Comparison of ENCODE assay signal across 30 cellular contexts in genomic region chr9:37446401-37446800, GRCh38. TPM values are rescaled to one million over a fixed set of nuclear protein-coding genes. Genes with fewer than 3 reads are reported as not detected.
DNase-seq lines count a peak whose midpoint lies in the region; ATAC-seq, FAIRE-seq and TF ChIP-seq lines count a peak whose summit lies in the region.
"Had no signal": no experiment of that assay in that cellular context is flagged by ENCODE, and none has a peak within 500 bp of the region (broad histone marks: within the 10 kb centered on the region; RNA-seq: fewer than 3 reads in every experiment).

No MANE protein-coding gene starts in this region.

- in situ Hi-C loops in HepG2 (cut with HindIII; ENCODE audit: extremely low pct_ligation_motif_present, low pct_unique_long_range_greater_than_20kb) = no loop called here

- no peak overlapping the region for H2BK15ac ChIP-seq in H9 (ENCODE audit: low read depth, low read length)

- H3K4me1 ChIP-seq in H9 (ENCODE audit: insufficient read depth, low read length) (no peaks in the 10 kb centered on the region), HepG2 (ENCODE audit: insufficient read depth, low read length) (peaks cover 32% of the 10 kb centered on the region), Caco-2 (peaks cover 13% of the 10 kb centered on the region)

- intact Hi-C loops in HepG2 (cut with micrococcal nuclease; ENCODE audit: unreplicated experiment) = no loop called here
- intact Hi-C loops in Caco-2 (cut with micrococcal nuclease; ENCODE audit: unreplicated experiment) = no loop called here

- H3K14ac ChIP-seq in H9 (ENCODE audit: insufficient read depth, low read length) = no peak overlapping the region

- no peaks in the 10 kb centered on the region; the same call in 1 of the 2 replicates for H3K27me3 Mint-ChIP-seq in H9 (ENCODE audit: low read depth)
- no peaks in the 10 kb centered on the region for H3K27me3 Mint-ChIP-seq in activated T-helper 17 cell treated with anti-CD3 and anti-CD28 coated beads, Interleukin-2, amount 50 U/mL, for 72 hours
- no peaks in the 10 kb centered on the region for H3K27me3 Mint-ChIP-seq in Caco-2 (ENCODE audit: insufficient read depth, unreplicated experiment)
- H3K27me3 Mint-ChIP-seq: activated CD4-positive, alpha-beta T cell treated with anti-CD3 and anti-CD28 coated beads for 36 hours had no signal

- H3K36me3 ChIP-seq in HepG2 (replicated peaks in 1 of 2; ENCODE audit: control insufficient read depth in 1 of 2, insufficient read depth in 2 of 2, low read length in 2 of 2) (peaks cover 7 to 24% of the 10 kb centered on the region in 2 experiments; a peak in 4 of 5 replicates), Caco-2 (ENCODE audit: control insufficient read depth, insufficient read depth, low read length) (0 out of 2 replicates have a peak, but pooled peaks cover 2% of the 10 kb centered on the region)

- no peaks in the 10 kb centered on the region for H3K9me3 Mint-ChIP-seq in H9
- H3K9me3 Mint-ChIP-seq in activated T-helper 17 cell treated with anti-CD3 and anti-CD28 coated beads, Interleukin-2, amount 50 U/mL, for 72 hours = no peaks in the 10 kb centered on the region
- no peaks in the 10 kb centered on the region for H3K9me3 Mint-ChIP-seq in Caco-2 (ENCODE audit: unreplicated experiment)

- WGBS in H9 (ENCODE audit: extremely low coverage, insufficient read length, low lambda C conversion rate) = no CpG with 5 or more reads among the region's 4 CpGs
- 89% methylated on average over 4 of the region's 4 CpGs for WGBS in HepG2 (ENCODE audit: low lambda C conversion rate)

- no peak for TF ChIP-seq POLR2A in HepG2 (IDR thresholded peaks at IDR 0.05; ENCODE audit: insufficient read depth in 1 of 2, low read depth in 2 of 2, low read length in 2 of 2)

- no peak for TF ChIP-seq RAD21 in HepG2 (CRISPR knock-in tag; IDR thresholded peaks at IDR 0.05)

- no peak for FAIRE-seq in HepG2 (lab: Jason Lieb, UNC)
- FAIRE-seq: D721Med, frontal cortex had no signal

- H4K5ac ChIP-seq in H9 (ENCODE audit: insufficient read length, low read depth, low read length) = no peak overlapping the region

- H3K4me2 ChIP-seq in H9 (ENCODE audit: insufficient read depth, insufficient read length, low read length) (no peak overlapping the region), HepG2 (ENCODE audit: low read depth, low read length) (no peak overlapping the region)

- peak overlapping the region; percentile 12 to 68 (median 31); a peak in 1 of 7 replicates for H3K27ac Mint-ChIP-seq in H9
- H3K27ac Mint-ChIP-seq in activated T-helper 17 cell treated with anti-CD3 and anti-CD28 coated beads, Interleukin-2, amount 50 U/mL, for 72 hours = peak overlapping the region; percentile 34
- no peak overlapping the region for H3K27ac Mint-ChIP-seq in Caco-2 (ENCODE audit: unreplicated experiment)
- H3K27ac Mint-ChIP-seq: activated CD4-positive, alpha-beta T cell treated with anti-CD3 and anti-CD28 coated beads for 36 hours had no signal

- POLR2A ChIA-PET in HepG2 (lab: Yijun Ruan, JAX) (interaction anchor here (2.0 kb wide), 1 partner anchor 19 kb away, joined by 5 read pairs; the partner anchor contains the start of gene ZBTB5), Caco-2 (lab: Charles Lee) (no interaction called here)

- H2BK120ac ChIP-seq in H9 (ENCODE audit: low read depth, low read length, poor library complexity, severe bottlenecking) = no peak overlapping the region

- H3K79me2 ChIP-seq in H9 (ENCODE audit: insufficient read depth, low read length) (peaks cover 2% of the 10 kb centered on the region), HepG2 (ENCODE audit: insufficient read depth, low read length) (peaks cover 56% of the 10 kb centered on the region)

- H3K4me1 Mint-ChIP-seq in H9 = peaks cover 8 to 18% of the 10 kb centered on the region in 2 experiments
- H3K4me1 Mint-ChIP-seq in activated T-helper 17 cell treated with anti-CD3 and anti-CD28 coated beads, Interleukin-2, amount 50 U/mL, for 72 hours = peaks cover 9% of the 10 kb centered on the region
- peaks cover 10% of the 10 kb centered on the region for H3K4me1 Mint-ChIP-seq in Caco-2 (ENCODE audit: low read depth, unreplicated experiment)

- ATAC-seq in activated T-helper 17 cell treated with anti-CD3 and anti-CD28 coated beads, Interleukin-2, amount 50 U/mL, for 72 hours (replicated peaks) = no peak
- ATAC-seq in HepG2 (no peak), HG02884 (IDR thresholded peaks at IDR 0.05; ENCODE audit: unreplicated experiment) (no peak)
- ATAC-seq: activated CD4-positive, alpha-beta T cell treated with anti-CD3 and anti-CD28 coated beads for 36 hours; upper lobe of right lung had no signal

- CTCF ChIA-PET in HepG2 (lab: Yijun Ruan, JAX; ENCODE audit: low intra/inter-chr PET ratio, low total read pairs) (no interaction called here), Caco-2 (lab: Charles Lee) (no interaction called here)

- no peak overlapping the region for H2BK20ac ChIP-seq in H9 (ENCODE audit: low read depth, low read length, poor library complexity, severe bottlenecking)

- H3K4me3 Mint-ChIP-seq in H9 (no peak overlapping the region), Caco-2 (ENCODE audit: unreplicated experiment) (no peak overlapping the region)
- H3K4me3 Mint-ChIP-seq in activated T-helper 17 cell treated with anti-CD3 and anti-CD28 coated beads, Interleukin-2, amount 50 U/mL, for 72 hours = no peak overlapping the region
- H3K4me3 Mint-ChIP-seq: activated CD4-positive, alpha-beta T cell treated with anti-CD3 and anti-CD28 coated beads for 36 hours had no signal

- no peak overlapping the region for H2AFZ ChIP-seq in H9 (ENCODE audit: low read length)
- H2AFZ ChIP-seq in HepG2 (ENCODE audit: low read length) = no peak overlapping the region

- DNase-seq in H9 (no peak), HepG2 (ENCODE audit: low spot score) (no peak), AML-193 (lab: John Stamatoyannopoulos, UW) (no peak), Caco-2 (no peak), GDM1 (lab: John Stamatoyannopoulos, UW) (no peak)
- DNase-seq: ACHN; activated CD4-positive, alpha-beta T cell treated with anti-CD3 and anti-CD28 coated beads for 36 hours; activated naive CD4-positive, alpha-beta T cell treated with anti-CD3 and anti-CD28 coated beads, Interleukin-2, amount 50 U/mL, for 16 hours; activated T-cell treated with anti-CD3 and anti-CD28 coated beads, Interleukin-2, amount 50 U/mL, for 48 hours; anterior cingulate cortex; C1 segment of cervical spinal cord; central memory CD4-positive, alpha-beta T cell; effector memory CD4-positive, alpha-beta T cell; EL; mesenchymal stem cell; NCI-H1048; NCI-H187; NCI-H526 treated with DMSO at 0.1 percent for 48 hours; nucleus accumbens; OCI-M1; stimulated activated CD8-positive, alpha-beta memory T cell treated with anti-CD3 and anti-CD28 coated beads, Interleukin-4, amount 100 ng/mL, for 48 hours; SW 1271; upper lobe of right lung had no signal

- H3K9me3 ChIP-seq in H9 (ENCODE audit: control insufficient read depth, low read depth, low read length) = no peaks in the 10 kb centered on the region
- H3K9me3 ChIP-seq in HepG2 (ENCODE audit: low read length) = no peaks in the 10 kb centered on the region
- no peaks in the 10 kb centered on the region for H3K9me3 ChIP-seq in Caco-2
- H3K9me3 ChIP-seq: HAP-1, upper lobe of right lung had no signal

- H4K8ac ChIP-seq in H9 (replicated peaks; ENCODE audit: insufficient read length, low read depth, low read length) = no peak overlapping the region

- H4K91ac ChIP-seq in H9 (ENCODE audit: insufficient read length, low read depth, low read length) = no peak overlapping the region

- H3K4me3 ChIP-seq in HepG2 (replicated peaks in 1 of 3; ENCODE audit: insufficient read depth in 1 of 3, low read depth in 2 of 3, low read length in 3 of 3) = no peak overlapping the region
- H3K4me3 ChIP-seq in Caco-2 (ENCODE audit: low read depth, low read length) = no peak overlapping the region
- H3K4me3 ChIP-seq: HAP-1, upper lobe of right lung had no signal

- no peak overlapping the region for H2AK5ac ChIP-seq in H9 (ENCODE audit: insufficient read length, low read length)

- H3K56ac ChIP-seq in H9 (ENCODE audit: insufficient read length, low read depth, low read length) = no peak overlapping the region

- no peak for TF ChIP-seq EP300 in HepG2 (IDR thresholded peaks at IDR 0.05; ENCODE audit: low read depth in 2 of 2, low read length in 2 of 2)
- no peak for TF ChIP-seq EP300 in HepG2 (CRISPR knock-in tag; IDR thresholded peaks at IDR 0.05; ENCODE audit: borderline replicate concordance)

- H3K27me3 ChIP-seq in H9 (ENCODE audit: insufficient read depth, low read length) (no peaks in the 10 kb centered on the region), HepG2 (ENCODE audit: control insufficient read depth in 1 of 2, insufficient read depth in 2 of 2, low read length in 2 of 2) (no peaks in the 10 kb centered on the region), Caco-2 (replicated peaks; ENCODE audit: control insufficient read depth, insufficient read depth, low read length) (no peaks in the 10 kb centered on the region)
- H3K27me3 ChIP-seq: upper lobe of right lung had no signal

- H2BK5ac ChIP-seq in H9 (ENCODE audit: insufficient read length, low read length) = no peak overlapping the region

- no peak overlapping the region for H3K4ac ChIP-seq in H9 (ENCODE audit: low read depth, low read length)

- no peak overlapping the region for H2BK12ac ChIP-seq in H9 (ENCODE audit: insufficient read length, low read depth, low read length)

- H3T11ph ChIP-seq in H9 (ENCODE audit: low read length) = no peak overlapping the region

- H3K79me1 ChIP-seq in H9 (ENCODE audit: insufficient read depth, low read depth, low read length, poor library complexity, severe bottlenecking) = peaks cover 19% of the 10 kb centered on the region

- no peaks in the 10 kb centered on the region for H4K20me1 ChIP-seq in H9 (ENCODE audit: control insufficient read depth, insufficient read depth, insufficient read length)
- peaks cover 13% of the 10 kb centered on the region for H4K20me1 ChIP-seq in HepG2 (ENCODE audit: insufficient read depth, low read length)

- H3K27ac ChIP-seq in 22Rv1 (peak overlapping the region; percentile 79), H9 (ENCODE audit: insufficient read length, low read depth, low read length) (no peak overlapping the region), HepG2 (ENCODE audit: extremely low read length, insufficient read depth, low read length) (peak overlapping the region; percentile 34)
- H3K27ac ChIP-seq: HL-60, upper lobe of right lung had no signal

- no peak overlapping the region for H3K23ac ChIP-seq in H9 (ENCODE audit: insufficient read length, low read depth, low read length)

- H3K9ac ChIP-seq in H9 (ENCODE audit: extremely low read depth, insufficient read length, low read length) (no peak overlapping the region), HepG2 (ENCODE audit: insufficient read depth, low read depth, low read length) (no peak overlapping the region)

- BruUV-seq in HepG2 (replicated peaks; lab: Mats Ljungman, UMichigan) = no TSS peak
- BruUV-seq in Caco-2 (replicated peaks; lab: Mats Ljungman, UMichigan) = no TSS peak

- no peak overlapping the region for H3K18ac ChIP-seq in H9 (ENCODE audit: insufficient read length, low read depth, low read length)

- no peaks in the 10 kb centered on the region for H3K23me2 ChIP-seq in H9 (ENCODE audit: insufficient read length, low read depth, low read length, poor library complexity, severe bottlenecking)

- peaks cover 15 to 34% (median 27%) of the 10 kb centered on the region in 3 experiments; a peak in 6 of 7 replicates for H3K36me3 Mint-ChIP-seq in H9 (ENCODE audit: insufficient read depth in 1 of 3, low read depth in 3 of 3)
- H3K36me3 Mint-ChIP-seq in activated T-helper 17 cell treated with anti-CD3 and anti-CD28 coated beads, Interleukin-2, amount 50 U/mL, for 72 hours (ENCODE audit: low read depth) = peaks cover 59% of the 10 kb centered on the region
- H3K36me3 Mint-ChIP-seq in Caco-2 (ENCODE audit: insufficient read depth, unreplicated experiment) = peaks cover 26% of the 10 kb centered on the region

- TF ChIP-seq CTCF in 22Rv1 (IDR thresholded peaks at IDR 0.05) = no peak
- TF ChIP-seq CTCF in H9 (conservative IDR thresholded peaks at IDR 0.05) = no peak
- no peak for TF ChIP-seq CTCF in HepG2 (CRISPR knock-in tag; IDR thresholded peaks at IDR 0.05)
- TF ChIP-seq CTCF in Caco-2 (IDR thresholded peaks at IDR 0.05; ENCODE audit: insufficient read depth in 1 of 2, low read depth in 1 of 2, low read length in 1 of 2, severe bottlenecking in 1 of 2, unreplicated experiment in 1 of 2) = no peak

RNA-seq across cellular contexts. Expression of gene ZBTB5, which starts 18.8 kb away (rescaled TPM):
- 9.1 and 9.9 TPM in 2 replicates for total RNA-seq in H9 (2021)
- 10 to 100 TPM in 1 of 2 donors, 1 to 10 TPM in 1; 7.7 to 13.8 TPM for total RNA-seq in activated T-helper 17 cell treated with anti-CD3 and anti-CD28 coated beads, Interleukin-2, amount 50 U/mL, for 72 hours
- total RNA-seq in HepG2 (2016; rRNA removed; fragmentation: Illumina TruSeq; extraction: Trizol) = 12.5 and 15.2 TPM in 2 replicates
- total RNA-seq in HepG2 (2016; cell fraction: cytosol; rRNA removed; fragmentation: Illumina TruSeq; extraction: Trizol; ENCODE audit: low read depth) = 0.81 and 0.88 TPM in 2 replicates
- 12.4 and 14.4 TPM in 2 replicates for total RNA-seq in HepG2 (2016; cell fraction: insoluble cytoplasmic fraction; rRNA removed; fragmentation: Illumina TruSeq; extraction: Trizol)
- 5.8 and 6.1 TPM in 2 replicates for total RNA-seq in HepG2 (2016; cell fraction: membrane; rRNA removed; fragmentation: Illumina TruSeq; extraction: Trizol)
- 11.2 and 13.3 TPM in 2 replicates for total RNA-seq in HepG2 (2016; cell fraction: nucleus; rRNA removed; fragmentation: Illumina TruSeq; extraction: Trizol)
- polyA plus RNA-seq in HepG2 (2011; rRNA removed) = 19.7 and 20.5 TPM in 2 replicates
- polyA plus RNA-seq in HepG2 (2011; cell fraction: cytosol; rRNA removed) = 14.8 and 16.3 TPM in 2 replicates
- 25.4 and 27.5 TPM in 2 replicates for polyA plus RNA-seq in HepG2 (2011; cell fraction: nucleus; rRNA removed)
- 10.3 and 11.9 TPM in 2 replicates for polyA plus RNA-seq in HepG2 (2012)
- polyA plus RNA-seq in HepG2 (2016; cell fraction: cytosol; fragmentation: Illumina TruSeq; extraction: Trizol; ENCODE audit: low read depth) = 0.35 and 0.64 TPM in 2 replicates
- polyA plus RNA-seq in HepG2 (2016; cell fraction: insoluble cytoplasmic fraction; fragmentation: Illumina TruSeq; extraction: Trizol; ENCODE audit: low read depth) = 11.5 and 11.7 TPM in 2 replicates
- 3.5 and 4.3 TPM in 2 replicates for polyA plus RNA-seq in HepG2 (2016; cell fraction: membrane; fragmentation: Illumina TruSeq; extraction: Trizol; ENCODE audit: low read depth)
- 16.5 and 19.6 TPM in 2 replicates for polyA plus RNA-seq in HepG2 (2016; cell fraction: nucleus; fragmentation: Illumina TruSeq; extraction: Trizol; ENCODE audit: insufficient read depth, low read depth)
- 29.3 and 36.6 TPM in 2 replicates for polyA minus RNA-seq in HepG2 (2011; rRNA and poly(A)+ RNA removed; ENCODE audit: low replicate concordance)
- 11.4 and 13.4 TPM in 2 replicates for polyA minus RNA-seq in HepG2 (2011; cell fraction: cytosol; rRNA and poly(A)+ RNA removed)
- polyA minus RNA-seq in HepG2 (2011; cell fraction: nucleus; rRNA and poly(A)+ RNA removed) = 23.9 and 25.2 TPM in 2 replicates
- 12.5 and 13.2 TPM in 2 replicates for total RNA-seq in Caco-2 (2022)

RNA-seq across cellular contexts. Expression of gene GRHPR, which starts 23.9 kb away (rescaled TPM):
- total RNA-seq in H9 (2021) = 97.2 and 97.9 TPM in 2 replicates
- 10 to 100 TPM; 46.4 to 47.0 TPM for total RNA-seq in activated T-helper 17 cell treated with anti-CD3 and anti-CD28 coated beads, Interleukin-2, amount 50 U/mL, for 72 hours
- total RNA-seq in HepG2 (2016; rRNA removed; fragmentation: Illumina TruSeq; extraction: Trizol) = 115 and 127 TPM in 2 replicates
- total RNA-seq in HepG2 (2016; cell fraction: cytosol; rRNA removed; fragmentation: Illumina TruSeq; extraction: Trizol; ENCODE audit: low read depth) = 58.9 and 75.1 TPM in 2 replicates
- total RNA-seq in HepG2 (2016; cell fraction: insoluble cytoplasmic fraction; rRNA removed; fragmentation: Illumina TruSeq; extraction: Trizol) = 119 and 128 TPM in 2 replicates
- total RNA-seq in HepG2 (2016; cell fraction: membrane; rRNA removed; fragmentation: Illumina TruSeq; extraction: Trizol) = 66.5 and 84.7 TPM in 2 replicates
- total RNA-seq in HepG2 (2016; cell fraction: nucleus; rRNA removed; fragmentation: Illumina TruSeq; extraction: Trizol) = 73.9 and 76.5 TPM in 2 replicates
- 113 and 127 TPM in 2 replicates for polyA plus RNA-seq in HepG2 (2011; rRNA removed)
- 126 and 161 TPM in 2 replicates for polyA plus RNA-seq in HepG2 (2011; cell fraction: cytosol; rRNA removed)
- polyA plus RNA-seq in HepG2 (2011; cell fraction: nucleus; rRNA removed) = 121 and 122 TPM in 2 replicates
- polyA plus RNA-seq in HepG2 (2012) = 66.2 and 76.0 TPM in 2 replicates
- polyA plus RNA-seq in HepG2 (2016; cell fraction: cytosol; fragmentation: Illumina TruSeq; extraction: Trizol; ENCODE audit: low read depth) = 48.7 and 72.2 TPM in 2 replicates
- polyA plus RNA-seq in HepG2 (2016; cell fraction: insoluble cytoplasmic fraction; fragmentation: Illumina TruSeq; extraction: Trizol; ENCODE audit: low read depth) = 135 and 143 TPM in 2 replicates
- polyA plus RNA-seq in HepG2 (2016; cell fraction: membrane; fragmentation: Illumina TruSeq; extraction: Trizol; ENCODE audit: low read depth) = 58.4 and 72.9 TPM in 2 replicates
- polyA plus RNA-seq in HepG2 (2016; cell fraction: nucleus; fragmentation: Illumina TruSeq; extraction: Trizol; ENCODE audit: insufficient read depth, low read depth) = 111 and 117 TPM in 2 replicates
- 126 and 157 TPM in 2 replicates for polyA minus RNA-seq in HepG2 (2011; rRNA and poly(A)+ RNA removed; ENCODE audit: low replicate concordance)
- polyA minus RNA-seq in HepG2 (2011; cell fraction: cytosol; rRNA and poly(A)+ RNA removed) = 42.8 and 47.7 TPM in 2 replicates
- 54.1 and 61.8 TPM in 2 replicates for polyA minus RNA-seq in HepG2 (2011; cell fraction: nucleus; rRNA and poly(A)+ RNA removed)
- total RNA-seq in Caco-2 (2022) = 76.9 and 82.5 TPM in 2 replicates

RNA-seq across cellular contexts. Expression of gene POLR1E, which starts 39.3 kb away (rescaled TPM):
- 45.6 and 45.8 TPM in 2 replicates for total RNA-seq in H9 (2021)
- total RNA-seq in activated T-helper 17 cell treated with anti-CD3 and anti-CD28 coated beads, Interleukin-2, amount 50 U/mL, for 72 hours = 10 to 100 TPM; 57.3 to 65.1 TPM
- total RNA-seq in HepG2 (2016; rRNA removed; fragmentation: Illumina TruSeq; extraction: Trizol) = 37.8 and 49.1 TPM in 2 replicates
- 12.6 and 13.7 TPM in 2 replicates for total RNA-seq in HepG2 (2016; cell fraction: cytosol; rRNA removed; fragmentation: Illumina TruSeq; extraction: Trizol; ENCODE audit: low read depth)
- 35.7 and 42.1 TPM in 2 replicates for total RNA-seq in HepG2 (2016; cell fraction: insoluble cytoplasmic fraction; rRNA removed; fragmentation: Illumina TruSeq; extraction: Trizol)
- 24.4 and 28.3 TPM in 2 replicates for total RNA-seq in HepG2 (2016; cell fraction: membrane; rRNA removed; fragmentation: Illumina TruSeq; extraction: Trizol)
- total RNA-seq in HepG2 (2016; cell fraction: nucleus; rRNA removed; fragmentation: Illumina TruSeq; extraction: Trizol) = 19.5 and 22.1 TPM in 2 replicates
- 18.9 and 23.0 TPM in 2 replicates for polyA plus RNA-seq in HepG2 (2011; rRNA removed)
- polyA plus RNA-seq in HepG2 (2011; cell fraction: cytosol; rRNA removed) = 16.9 and 20.6 TPM in 2 replicates
- polyA plus RNA-seq in HepG2 (2011; cell fraction: nucleus; rRNA removed) = 6.3 and 8.5 TPM in 2 replicates
- polyA plus RNA-seq in HepG2 (2012) = 15.5 and 19.9 TPM in 2 replicates
- 9.5 and 9.6 TPM in 2 replicates for polyA plus RNA-seq in HepG2 (2016; cell fraction: cytosol; fragmentation: Illumina TruSeq; extraction: Trizol; ENCODE audit: low read depth)
- polyA plus RNA-seq in HepG2 (2016; cell fraction: insoluble cytoplasmic fraction; fragmentation: Illumina TruSeq; extraction: Trizol; ENCODE audit: low read depth) = 31.1 and 31.2 TPM in 2 replicates
- 16.1 and 18.2 TPM in 2 replicates for polyA plus RNA-seq in HepG2 (2016; cell fraction: membrane; fragmentation: Illumina TruSeq; extraction: Trizol; ENCODE audit: low read depth)
- polyA plus RNA-seq in HepG2 (2016; cell fraction: nucleus; fragmentation: Illumina TruSeq; extraction: Trizol; ENCODE audit: insufficient read depth, low read depth) = 16.7 and 17.8 TPM in 2 replicates
- polyA minus RNA-seq in HepG2 (2011; rRNA and poly(A)+ RNA removed; ENCODE audit: low replicate concordance) = 17.1 and 37.9 TPM in 2 replicates
- 14.0 and 14.2 TPM in 2 replicates for polyA minus RNA-seq in HepG2 (2011; cell fraction: cytosol; rRNA and poly(A)+ RNA removed)
- 17.8 and 20.8 TPM in 2 replicates for polyA minus RNA-seq in HepG2 (2011; cell fraction: nucleus; rRNA and poly(A)+ RNA removed)
- total RNA-seq in Caco-2 (2022) = 30.1 and 33.4 TPM in 2 replicates
